Comparison of ENCODE assay signal across 15 cellular contexts in the genomic region with DNA sequence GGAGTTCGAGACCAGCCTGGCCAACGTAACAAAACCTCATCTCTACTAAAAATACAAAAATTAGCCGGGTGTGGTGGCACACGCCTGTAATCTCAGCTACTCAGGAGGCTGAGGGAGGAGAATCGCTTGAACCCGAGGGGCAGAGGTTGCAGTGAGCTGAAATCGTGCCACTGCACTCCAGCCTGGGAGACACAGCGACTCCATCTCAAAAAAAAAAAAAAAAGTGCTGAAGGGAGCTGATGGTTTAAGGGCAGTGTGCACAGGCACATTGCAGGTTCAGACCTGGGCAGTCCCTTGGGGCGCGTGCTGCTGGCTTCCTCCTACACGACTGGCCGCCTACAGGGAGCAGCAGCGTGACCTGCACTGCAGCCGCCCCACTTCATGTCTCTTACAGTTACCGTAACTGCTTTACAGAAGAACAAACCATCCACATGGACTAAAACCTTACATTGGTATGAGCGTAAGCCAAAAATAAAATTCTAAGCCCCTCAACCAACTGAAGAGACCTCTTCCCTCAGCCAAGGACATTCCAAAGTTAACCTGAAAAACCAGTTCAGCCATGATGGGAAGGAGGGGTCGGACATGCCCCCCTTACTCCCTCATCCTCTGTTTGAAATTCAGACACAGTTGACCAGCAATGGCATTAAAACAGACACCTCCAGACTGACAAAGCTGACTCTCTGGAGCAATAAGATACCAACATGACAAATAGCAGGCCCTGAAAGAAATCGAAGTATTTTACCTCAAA.
A peak's percentile ranks its signal among the peaks of the same experiment; 100 is the strongest.
DNase-seq lines count a peak whose midpoint lies in the region; ATAC-seq and TF ChIP-seq lines count a peak whose summit lies in the region.
"Had no signal": no experiment of that assay in that cellular context is flagged by ENCODE, and none has a peak within 500 bp of the region (broad histone marks: within the 10 kb centered on the region; RNA-seq: fewer than 3 reads in every experiment).

No MANE protein-coding gene starts in this region.

- ATAC-seq in GM18867 (IDR thresholded peaks at IDR 0.05; ENCODE audit: unreplicated experiment) = peak; percentile 45
- ATAC-seq in GM21529 (IDR thresholded peaks at IDR 0.05; ENCODE audit: unreplicated experiment) = no peak
- ATAC-seq: CD8-positive, alpha-beta T cell had no signal

- WGBS in endodermal cell (ENCODE audit: insufficient coverage in 1 of 2, insufficient read length in 1 of 2), 2 experiments = 84 to 86% methylated on average over 10 to 18 of the region's 18 CpGs

- H3K36me3 ChIP-seq in endodermal cell (ENCODE audit: control insufficient read depth, insufficient read depth, low read length) = peaks cover 3% of the 10 kb centered on the region
- H3K36me3 ChIP-seq: breast epithelium had no signal

- H3K4me3 Mint-ChIP-seq in endodermal cell = no peak overlapping the region
- no peak overlapping the region for H3K4me3 Mint-ChIP-seq in progenitor cell of endocrine pancreas (ENCODE audit: low read depth)
- H3K4me3 Mint-ChIP-seq: CD8-positive, alpha-beta T cell had no signal

- TF ChIP-seq CTCF in endodermal cell (conservative IDR thresholded peaks at IDR 0.05) (no peak), progenitor cell of endocrine pancreas (IDR thresholded peaks at IDR 0.05; ENCODE audit: unreplicated experiment) (no peak)

- peaks cover 2% of the 10 kb centered on the region for H3K9me3 Mint-ChIP-seq in endodermal cell
- no peaks in the 10 kb centered on the region for H3K9me3 Mint-ChIP-seq in progenitor cell of endocrine pancreas (ENCODE audit: low read depth)
- H3K9me3 Mint-ChIP-seq: CD8-positive, alpha-beta T cell had no signal

- H3K4me3 ChIP-seq in endodermal cell (ENCODE audit: low read length) = peak overlapping the region; percentile 64
- H3K4me3 ChIP-seq: suprapubic skin had no signal

- H3K4me1 Mint-ChIP-seq in endodermal cell = peaks cover 20% of the 10 kb centered on the region
- H3K4me1 Mint-ChIP-seq in progenitor cell of endocrine pancreas (ENCODE audit: low read depth) = peaks cover 10% of the 10 kb centered on the region

- H3K27me3 ChIP-seq in endodermal cell (ENCODE audit: control insufficient read depth, insufficient read depth, low read length, poor library complexity, severe bottlenecking) = no peaks in the 10 kb centered on the region
- H3K27me3 ChIP-seq: breast epithelium, suprapubic skin had no signal

- peak overlapping the region; percentile 62 for H3K9ac ChIP-seq in endodermal cell (ENCODE audit: extremely low read depth, low read length, poor library complexity, severe bottlenecking)

- H3K27me3 Mint-ChIP-seq in endodermal cell (ENCODE audit: insufficient read depth) = no peaks in the 10 kb centered on the region
- H3K27me3 Mint-ChIP-seq in progenitor cell of endocrine pancreas = no peaks in the 10 kb centered on the region

- H3K27ac ChIP-seq in endodermal cell (ENCODE audit: low read depth, low read length) = no peak overlapping the region
- H3K27ac ChIP-seq: breast epithelium, suprapubic skin had no signal

- DNase-seq in DMS79 (lab: John Stamatoyannopoulos, UW) (peak; percentile 64), endodermal cell (no peak), progenitor cell of endocrine pancreas (ENCODE audit: low spot score, unreplicated experiment) (no peak), kidney glomerular epithelial cell (lab: John Stamatoyannopoulos, UW) (no peak), NCI-H82 treated with DMSO at 0.1 percent for 48 hours (lab: John Stamatoyannopoulos, UW; ENCODE audit: unreplicated experiment) (no peak), NCI-H1436 treated with DMSO at 0.1 percent for 48 hours (lab: John Stamatoyannopoulos, UW) (no peak)
- DNase-seq: activated CD4-positive, alpha-beta T cell treated with anti-CD3 and anti-CD28 coated beads for 1 hour; CD8-positive, alpha-beta T cell; cortex of kidney; DMS53; NCI-H1105 had no signal

- peaks cover 16% of the 10 kb centered on the region for H3K4me1 ChIP-seq in endodermal cell (ENCODE audit: control insufficient read depth, insufficient read depth, low read length)

- H3K27ac Mint-ChIP-seq in endodermal cell = peak overlapping the region; percentile 87
- H3K27ac Mint-ChIP-seq in progenitor cell of endocrine pancreas = peak overlapping the region; percentile 74
- H3K27ac Mint-ChIP-seq: CD8-positive, alpha-beta T cell had no signal

- peaks cover 6% of the 10 kb centered on the region for H3K36me3 Mint-ChIP-seq in endodermal cell (ENCODE audit: low read depth)
- peaks cover 8% of the 10 kb centered on the region for H3K36me3 Mint-ChIP-seq in progenitor cell of endocrine pancreas (ENCODE audit: insufficient read depth)
- H3K36me3 Mint-ChIP-seq: CD8-positive, alpha-beta T cell had no signal

- H3K9me3 ChIP-seq in endodermal cell (ENCODE audit: control insufficient read depth, low read length) = no peaks in the 10 kb centered on the region
- H3K9me3 ChIP-seq: breast epithelium, suprapubic skin had no signal
